Comparison of ENCODE assay signal across 14 cellular contexts in the genomic region with DNA sequence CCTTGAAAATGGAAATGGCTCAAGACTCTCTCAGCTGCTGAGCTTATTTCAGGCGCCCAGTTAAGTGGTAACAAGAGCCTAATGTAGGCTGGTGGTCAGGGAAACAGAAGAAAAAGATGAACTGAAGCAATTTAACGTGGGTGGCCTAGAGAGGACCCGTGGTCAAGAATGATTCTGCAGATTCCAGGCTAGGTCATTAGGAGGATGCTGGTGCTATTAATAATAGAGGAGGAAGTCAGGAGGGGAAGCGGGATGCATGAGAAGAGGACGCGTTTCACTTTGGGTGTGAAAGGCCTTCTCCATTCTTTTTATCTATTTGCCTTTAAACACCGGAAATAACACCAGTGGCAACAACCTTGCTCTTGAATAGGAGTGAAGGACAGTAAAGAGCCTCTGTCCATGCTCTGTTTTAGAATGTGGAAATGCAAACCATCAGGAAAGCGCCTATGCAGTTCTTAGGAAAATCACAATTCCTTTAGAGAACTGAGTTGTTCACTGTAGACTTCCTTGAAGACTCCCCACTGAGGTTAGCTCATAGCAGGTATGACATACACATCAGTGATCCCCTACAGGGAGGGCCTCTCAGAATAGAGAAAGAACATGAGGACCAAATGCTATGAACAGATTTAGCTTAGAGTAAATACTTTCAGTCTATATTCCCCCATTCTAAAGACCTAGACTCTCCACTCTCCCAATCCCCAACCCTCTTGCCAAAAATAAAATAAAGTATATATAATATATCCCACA. TPM values are rescaled to one million over a fixed set of nuclear protein-coding genes. Genes with fewer than 3 reads are reported as not detected.
DNase-seq lines count a peak whose midpoint lies in the region; ATAC-seq and TF ChIP-seq lines count a peak whose summit lies in the region.
"Had no signal": no experiment of that assay in that cellular context is flagged by ENCODE, and none has a peak within 500 bp of the region (broad histone marks: within the 10 kb centered on the region; RNA-seq: fewer than 3 reads in every experiment).

No MANE protein-coding gene starts in this region.

- H3K4me1 Mint-ChIP-seq in T-helper 17 cell = peaks cover 11% of the 10 kb centered on the region

- in situ Hi-C loops in HAP-1 (cut with MboI; ENCODE audit: low sequenced_read_pairs) = no loop called here

- H3K36me3 Mint-ChIP-seq in T-helper 17 cell (ENCODE audit: low read depth) = no peaks in the 10 kb centered on the region

- no peak overlapping the region for H3K4me3 Mint-ChIP-seq in T-helper 17 cell
- H3K4me3 Mint-ChIP-seq: activated naive CD4-positive, alpha-beta T cell treated with anti-CD3 and anti-CD28 coated beads, Interleukin-2, amount 10 ng/mL, durations not matched to agents 7 days and 5 days; stimulated activated naive CD8-positive, alpha-beta T cell treated with anti-CD3 and anti-CD28 coated beads, Interleukin-15, amount 100 ng/mL, for 72 hours had no signal

- H3K27ac ChIP-seq in BLaER1 (peak overlapping the region; percentile 67), left lung (peak overlapping the region in 1 of 2 donors; percentile 72)
- H3K27ac ChIP-seq: cardiac muscle cell, HL-60 had no signal

- no peaks in the 10 kb centered on the region for H3K27me3 Mint-ChIP-seq in T-helper 17 cell
- H3K27me3 Mint-ChIP-seq: activated naive CD4-positive, alpha-beta T cell treated with anti-CD3 and anti-CD28 coated beads, Interleukin-2, amount 10 ng/mL, durations not matched to agents 7 days and 5 days; stimulated activated naive CD8-positive, alpha-beta T cell treated with anti-CD3 and anti-CD28 coated beads, Interleukin-15, amount 100 ng/mL, for 72 hours had no signal

- no peak for TF ChIP-seq CTCF in left lung (IDR thresholded peaks at IDR 0.05)

- intact Hi-C loops in left lung (cut with DNase I) = no loop called here

- H3K27me3 ChIP-seq in BLaER1 = no peaks in the 10 kb centered on the region
- no peaks in the 10 kb centered on the region for H3K27me3 ChIP-seq in left lung
- no peaks in the 10 kb centered on the region for H3K27me3 ChIP-seq in HAP-1 (ENCODE audit: low read depth)

- H3K9me3 ChIP-seq in BLaER1 (no peaks in the 10 kb centered on the region), T-helper 17 cell (ENCODE audit: control insufficient read depth, low read length, poor library complexity, severe bottlenecking) (no peaks in the 10 kb centered on the region), left lung (no peaks in the 10 kb centered on the region), HAP-1 (no peaks in the 10 kb centered on the region)

- peaks cover 20% of the 10 kb centered on the region for H3K36me3 ChIP-seq in BLaER1
- H3K36me3 ChIP-seq in left lung = peaks cover 0 to 11% of the 10 kb centered on the region in 2 donors
- H3K36me3 ChIP-seq in HAP-1 (replicated peaks) = no peaks in the 10 kb centered on the region
- H3K36me3 ChIP-seq: cardiac muscle cell had no signal

- H3K4me3 ChIP-seq in BLaER1 (no peak overlapping the region; the same call in 1 of the 2 replicates), left lung (no peak overlapping the region), HAP-1 (no peak overlapping the region)
- H3K4me3 ChIP-seq: cardiac muscle cell had no signal

- peak overlapping the region; percentile 30; the same call in 1 of the 2 replicates for H3K9ac ChIP-seq in BLaER1

- ATAC-seq in GM21515 (IDR thresholded peaks at IDR 0.05; ENCODE audit: unreplicated experiment) (peak; percentile 33), T-helper 17 cell (peak; percentile 39), left lung (peak; percentile 45), GM18520 (IDR thresholded peaks at IDR 0.05; ENCODE audit: unreplicated experiment) (no peak), GM18861 (IDR thresholded peaks at IDR 0.05; ENCODE audit: unreplicated experiment) (no peak)
- ATAC-seq: stimulated activated naive CD8-positive, alpha-beta T cell treated with anti-CD3 and anti-CD28 coated beads, Interleukin-15, amount 100 ng/mL, for 72 hours had no signal

- no peaks in the 10 kb centered on the region for H4K20me1 ChIP-seq in BLaER1

- H3K27ac Mint-ChIP-seq in T-helper 17 cell = no peak overlapping the region
- H3K27ac Mint-ChIP-seq: activated naive CD4-positive, alpha-beta T cell treated with anti-CD3 and anti-CD28 coated beads, Interleukin-2, amount 10 ng/mL, durations not matched to agents 7 days and 5 days; stimulated activated naive CD8-positive, alpha-beta T cell treated with anti-CD3 and anti-CD28 coated beads, Interleukin-15, amount 100 ng/mL, for 72 hours had no signal

- DNase-seq in T-helper 17 cell (no peak), left lung (no peak), HAP-1 (ENCODE audit: low spot score in 2 of 2) (no peak), NCI-H774 (lab: John Stamatoyannopoulos, UW) (no peak)
- DNase-seq: activated naive CD4-positive, alpha-beta T cell treated with anti-CD3 and anti-CD28 coated beads, Interleukin-2, amount 10 ng/mL, durations not matched to agents 7 days and 5 days; DMS79 treated with DMSO at 0.1 percent for 48 hours; stimulated activated naive CD8-positive, alpha-beta T cell treated with anti-CD3 and anti-CD28 coated beads, Interleukin-15, amount 100 ng/mL, for 72 hours; T1000 had no signal

- H3K4me2 ChIP-seq in BLaER1 = peak overlapping the region; percentile 83

- H3K4me1 ChIP-seq in BLaER1 (peaks cover 54% of the 10 kb centered on the region), left lung (peaks cover 0 to 38% of the 10 kb centered on the region in 2 donors), HAP-1 (0 out of 2 replicates have a peak, but pooled peaks cover 2% of the 10 kb centered on the region)

RNA-seq across cellular contexts. Expression of a gene that starts 8.6 kb away (rescaled TPM):
- total RNA-seq in T-helper 17 cell = 10 to 100 TPM; 24.7 to 33.8 TPM
- total RNA-seq in left lung = 100 to 1,000 TPM; 117 to 137 TPM

RNA-seq across cellular contexts. Expression of a gene that starts 35.9 kb away (rescaled TPM):
- total RNA-seq in T-helper 17 cell = under 1 TPM in 1 of 2 donors, not detected in 1; 0.44 TPM
- 10 to 100 TPM in 1 of 2 donors, 1 to 10 TPM in 1; 9.8 to 14.7 TPM for total RNA-seq in left lung
- total RNA-seq: cardiac muscle cell had no signal

RNA-seq across cellular contexts. Expression of a gene that starts 58.8 kb away (rescaled TPM):
- total RNA-seq in T-helper 17 cell (10 to 100 TPM; 17.6 to 19.5 TPM), left lung (10 to 100 TPM; 18.7 to 26.1 TPM)
- total RNA-seq: cardiac muscle cell had no signal

Comparison
In these comparisons a context has a peak if more than half of its experiments do, and no peak if none do; other contexts are left out.
1. ATAC-seq: peak in GM21515 (single experiment), T-helper 17 cell (single experiment) and left lung (single experiment); none in GM18520 (single experiment) and GM18861 (single experiment).
2. RNA of a gene that starts 35.9 kb away (total RNA-seq): 9.8 to 14.7 TPM in left lung; 0.44 TPM in T-helper 17 cell; every median in the first group is over 4 times any median in the second.